8 cellular contexts compared by ENCODE assay signal in genomic region chr2:219218279-219219112, GRCh38. TPM values are rescaled to one million over a fixed set of nuclear protein-coding genes. Genes with fewer than 3 reads are reported as not detected.
A peak's percentile ranks its signal among the peaks of the same experiment; 100 is the strongest.
DNase-seq lines count a peak whose midpoint lies in the region; ATAC-seq and TF ChIP-seq lines count a peak whose summit lies in the region.

TSS of gene ABCB6 (minus strand) at chr2:219218958. CDS start at chr2:219218673, 285 bp downstream.

- no peaks in the 10 kb centered on the region for H3K9me3 ChIP-seq in CD8-positive, alpha-beta memory T cell (ENCODE audit: low read length)

- no peak for TF ChIP-seq CTCF in natural killer cell (IDR thresholded peaks at IDR 0.05)

- peaks cover 7 to 42% (median 12%) of the 10 kb centered on the region in 3 donors for H3K36me3 Mint-ChIP-seq in CD8-positive, alpha-beta memory T cell
- peaks cover 7% of the 10 kb centered on the region for H3K36me3 Mint-ChIP-seq in natural killer cell

- DNase-seq in CD8-positive, alpha-beta memory T cell: peak; percentile 70 to 87 (median 83)
- DNase-seq in HT1080 (ENCODE audit: low read depth): peak; percentile 85
- DNase-seq in RKO (ENCODE audit: low spot score): peak; percentile 91
- peak; percentile 74 for DNase-seq in activated effector memory CD4-positive, alpha-beta T cell treated with Interleukin-2 at 50 U/mL for 16 hours
- peak; percentile 94 for DNase-seq in fibroblast of peridontal ligament (ENCODE audit: extremely low read depth)
- DNase-seq in natural killer cell: peak; percentile 73
- DNase-seq in stimulated activated naive CD4-positive, alpha-beta T cell (lab: John Stamatoyannopoulos, UW): peak; percentile 75 to 91 (median 83)

- H3K4me3 ChIP-seq in CD8-positive, alpha-beta memory T cell (ENCODE audit: low read length): peak within 1 kb of the TSS; percentile 72

- peaks cover 30% of the 10 kb centered on the region for H3K36me3 ChIP-seq in CD8-positive, alpha-beta memory T cell (ENCODE audit: insufficient read depth, low read length)

- peaks cover 0 to 2% of the 10 kb centered on the region in 2 donors for H3K27me3 Mint-ChIP-seq in CD8-positive, alpha-beta memory T cell
- H3K27me3 Mint-ChIP-seq in natural killer cell (ENCODE audit: low read depth in 2 of 2): no peaks in the 10 kb centered on the region

- CTCF ChIA-PET in CD8-positive, alpha-beta memory T cell (lab: Charles Lee): interaction anchor here (0.7 to 9.0 kb wide), 11 partner anchors 11 to 76 kb away, joined by 3 to 68 read pairs (median 5); partner anchors contain the start of genes ANKZF1, ATG9A, GLB1L and NHEJ1

- H3K27ac ChIP-seq in CD8-positive, alpha-beta memory T cell (ENCODE audit: low read depth, low read length): peak within 1 kb of the TSS; percentile 68

- H3K4me3 Mint-ChIP-seq in CD8-positive, alpha-beta memory T cell: peak within 1 kb of the TSS; percentile 66 to 91 (median 83)
- H3K4me3 Mint-ChIP-seq in natural killer cell: peak within 1 kb of the TSS; percentile 83

- intact Hi-C loops in natural killer cell (cut with micrococcal nuclease): loop anchor here (1.0 to 2.0 kb wide), 2 partner anchors 11 to 58 kb away; partner anchors contain the start of genes ANKZF1, ATG9A and NHEJ1

- H3K4me1 ChIP-seq in CD8-positive, alpha-beta memory T cell (ENCODE audit: insufficient read depth, low read length): peaks cover 18% of the 10 kb centered on the region

- ATAC-seq in GM19467 (IDR thresholded peaks at IDR 0.05; ENCODE audit: unreplicated experiment): peak; percentile 72
- ATAC-seq in natural killer cell: peak; percentile 83 to 89 (median 87)

- H3K9me3 Mint-ChIP-seq in CD8-positive, alpha-beta memory T cell: no peaks in the 10 kb centered on the region
- H3K9me3 Mint-ChIP-seq in natural killer cell: no peaks in the 10 kb centered on the region

- POLR2A ChIA-PET in CD8-positive, alpha-beta memory T cell (lab: Charles Lee): interaction anchor here (0.6 to 2.7 kb wide), 12 partner anchors 10 to 77 kb away, joined by 3 to 24 read pairs (median 5); partner anchors contain the start of genes ANKZF1, ATG9A, CNPPD1 and DNAJB2

- peaks cover 18 to 26% (median 18%) of the 10 kb centered on the region in 3 donors for H3K4me1 Mint-ChIP-seq in CD8-positive, alpha-beta memory T cell
- H3K4me1 Mint-ChIP-seq in natural killer cell: peaks cover 6 to 17% of the 10 kb centered on the region in 2 donors

- peak within 1 kb of the TSS; percentile 36 to 88 (median 79) for H3K27ac Mint-ChIP-seq in CD8-positive, alpha-beta memory T cell
- H3K27ac Mint-ChIP-seq in natural killer cell: peak within 1 kb of the TSS; percentile 62 to 75

- H3K27me3 ChIP-seq in CD8-positive, alpha-beta memory T cell (ENCODE audit: insufficient read depth, low read length, poor library complexity, severe bottlenecking): no peaks in the 10 kb centered on the region

RNA-seq across cellular contexts. Expression of gene ABCB6, which starts in this region (rescaled TPM):
- total RNA-seq in CD8-positive, alpha-beta memory T cell: 10 to 100 TPM; 22.1 to 22.8 TPM
- 2.1 TPM for polyA plus RNA-seq in CD8-positive, alpha-beta memory T cell
- 21.4 and 25.5 TPM in 2 replicates for total RNA-seq in HT1080 (2014; rRNA removed; shearing (Covaris generic))
- polyA plus RNA-seq in HT1080 (2015; cell fraction: cytosol; rRNA removed): 10.8 and 12.1 TPM in 2 replicates
- polyA plus RNA-seq in HT1080 (2015; cell fraction: nucleus; rRNA removed): 48.9 and 55.0 TPM in 2 replicates
- total RNA-seq in natural killer cell: 1 to 10 TPM in 2 of 3 donors, under 1 TPM in 1; 0.93 to 3.4 (median 1.9) TPM

Comparison
In these comparisons a context has a peak if more than half of its experiments do, and no peak if none do; other contexts are left out.
1. Peak in every context shown above with its lines: DNase-seq, ATAC-seq, H3K4me3 ChIP-seq and H3K27ac ChIP-seq.